In genomic region chr17:40323317-40323716, GRCh38 we compare ENCODE assay signal across 8 cellular contexts. TPM values are rescaled to one million over a fixed set of nuclear protein-coding genes. Genes with fewer than 3 reads are reported as not detected.
DNase-seq lines count a peak whose midpoint lies in the region; ATAC-seq and TF ChIP-seq lines count a peak whose summit lies in the region.

No MANE protein-coding gene starts in this region.

- H2AFZ ChIP-seq in PC-3 (ENCODE audit: low read length), result no peak overlapping the region

- TF ChIP-seq CTCF in Calu3 (IDR thresholded peaks at IDR 0.05; ENCODE audit: unreplicated experiment) (no peak), PC-3 (conservative IDR thresholded peaks at IDR 0.05; ENCODE audit: low read depth, low read length) (no peak), progenitor cell of endocrine pancreas (IDR thresholded peaks at IDR 0.05; ENCODE audit: unreplicated experiment) (no peak)

- H3K4me3 ChIP-seq in PC-3 (ENCODE audit: low read length), result peak overlapping the region; percentile 2; the same call in 1 of the 2 replicates

- peak overlapping the region; percentile 33 for H3K4me3 Mint-ChIP-seq in Calu3 (ENCODE audit: low read depth, unreplicated experiment)
- peak overlapping the region; percentile 84 to 86 for H3K4me3 Mint-ChIP-seq in effector memory CD8-positive, alpha-beta T cell
- no peak overlapping the region for H3K4me3 Mint-ChIP-seq in progenitor cell of endocrine pancreas (ENCODE audit: low read depth)

- H3K79me2 ChIP-seq in PC-3 (ENCODE audit: low read length), result peaks cover 98% of the 10 kb centered on the region

- peak overlapping the region; percentile 77 for H3K4me2 ChIP-seq in PC-3 (ENCODE audit: low read length)

- H3K27me3 ChIP-seq in PC-3 (ENCODE audit: low read length), result no peaks in the 10 kb centered on the region

- no peaks in the 10 kb centered on the region for H3K9me3 ChIP-seq in PC-3 (ENCODE audit: low read length)

- POLR2A ChIA-PET in PC-3 (lab: Charles Lee; ENCODE audit: unreplicated experiment), result no interaction called here

- peak overlapping the region; percentile 86 for H3K27ac Mint-ChIP-seq in Calu3 (ENCODE audit: unreplicated experiment)
- H3K27ac Mint-ChIP-seq in effector memory CD8-positive, alpha-beta T cell, result peak overlapping the region; percentile 98 to 99
- peak overlapping the region; percentile 29 for H3K27ac Mint-ChIP-seq in progenitor cell of endocrine pancreas

- peak overlapping the region; percentile 62 for H3K9ac ChIP-seq in PC-3 (ENCODE audit: low read length)

- no peaks in the 10 kb centered on the region for H3K36me3 ChIP-seq in PC-3 (ENCODE audit: low read depth, low read length)

- intact Hi-C loops in Calu3 (cut with micrococcal nuclease; ENCODE audit: unreplicated experiment), result no loop called here
- intact Hi-C loops in PC-3 (cut with micrococcal nuclease), result no loop called here

- BruUV-seq in Calu3 (replicated peaks; lab: Mats Ljungman, UMichigan) (no TSS peak), PC-3 (replicated peaks; lab: Mats Ljungman, UMichigan) (no TSS peak)

- H3K9me3 Mint-ChIP-seq in Calu3 (ENCODE audit: low read depth, unreplicated experiment), result no peaks in the 10 kb centered on the region
- no peaks in the 10 kb centered on the region for H3K9me3 Mint-ChIP-seq in effector memory CD8-positive, alpha-beta T cell
- H3K9me3 Mint-ChIP-seq in progenitor cell of endocrine pancreas (ENCODE audit: low read depth), result no peaks in the 10 kb centered on the region

- CTCF ChIA-PET in Calu3 (lab: Charles Lee), result interaction anchor here (0.5 to 36.5 kb wide), 14 partner anchors 11 to 225 kb away, joined by 3 to 1520 read pairs (median 4); partner anchors contain the start of genes CASC3, GJD3, RARA and WIPF2
- CTCF ChIA-PET in PC-3 (lab: Charles Lee), result no interaction called here

- peaks cover 67% of the 10 kb centered on the region for H3K36me3 Mint-ChIP-seq in Calu3 (ENCODE audit: insufficient read depth, unreplicated experiment)
- H3K36me3 Mint-ChIP-seq in effector memory CD8-positive, alpha-beta T cell (ENCODE audit: insufficient read depth), result peaks cover 94% of the 10 kb centered on the region
- peaks cover 1% of the 10 kb centered on the region for H3K36me3 Mint-ChIP-seq in progenitor cell of endocrine pancreas (ENCODE audit: insufficient read depth)

- H3F3A ChIP-seq in PC-3 (ENCODE audit: low read length, unreplicated experiment), result no peaks in the 10 kb centered on the region

- peaks cover 42% of the 10 kb centered on the region for H3K4me1 ChIP-seq in PC-3 (ENCODE audit: insufficient read depth, low read length)

- no peak for ATAC-seq in PC-3
- no peak for ATAC-seq in effector memory CD8-positive, alpha-beta T cell (replicated peaks)

- no peaks in the 10 kb centered on the region for H3K9me2 ChIP-seq in PC-3 (replicated peaks; ENCODE audit: low read length)

- H3K27me3 Mint-ChIP-seq in Calu3 (ENCODE audit: unreplicated experiment) (no peaks in the 10 kb centered on the region), progenitor cell of endocrine pancreas (no peaks in the 10 kb centered on the region)
- H3K27me3 Mint-ChIP-seq in effector memory CD8-positive, alpha-beta T cell, result no peaks in the 10 kb centered on the region

- DNase-seq in Calu3 (no peak), PC-3 (no peak), progenitor cell of endocrine pancreas (ENCODE audit: low spot score, unreplicated experiment) (no peak), cortex of kidney (lab: John Stamatoyannopoulos, UW) (no peak), hepatic stellate cell (ENCODE audit: low spot score) (no peak), NCI-H1048 (lab: John Stamatoyannopoulos, UW) (no peak)
- no peak for DNase-seq in effector memory CD8-positive, alpha-beta T cell
- no peak for DNase-seq in activated CD8-positive, alpha-beta memory T cell treated with anti-CD3 and anti-CD28 coated beads, Interleukin-2, amount 50 U/mL, for 48 hours

- peak overlapping the region; percentile 84 for H3K27ac ChIP-seq in PC-3 (ENCODE audit: low read length)

- H4K20me1 ChIP-seq in PC-3 (ENCODE audit: low read length), result peaks cover 10% of the 10 kb centered on the region; the same call in 1 of the 2 replicates

- peaks cover 95% of the 10 kb centered on the region for H3K4me1 Mint-ChIP-seq in Calu3 (ENCODE audit: low read depth, unreplicated experiment)
- peaks cover 78 to 86% of the 10 kb centered on the region in 2 donors for H3K4me1 Mint-ChIP-seq in effector memory CD8-positive, alpha-beta T cell (ENCODE audit: low read depth in 2 of 2)
- peaks cover 46% of the 10 kb centered on the region for H3K4me1 Mint-ChIP-seq in progenitor cell of endocrine pancreas (ENCODE audit: low read depth)

RNA-seq across cellular contexts. Expression of gene RARA, which starts 14.3 kb away (rescaled TPM):
- total RNA-seq in Calu3 (2022), result 150 and 170 TPM in 2 replicates
- total RNA-seq in PC-3 (2014; rRNA removed), result 19.6 and 23.8 TPM in 2 replicates
- total RNA-seq in progenitor cell of endocrine pancreas, result 50.8 and 51.3 TPM in 2 replicates

RNA-seq across cellular contexts. Expression of gene CDC6, which starts 35.6 kb away (rescaled TPM):
- total RNA-seq in Calu3 (2022) (567 and 645 TPM in 2 replicates), PC-3 (2014; rRNA removed) (48.9 and 58.3 TPM in 2 replicates), progenitor cell of endocrine pancreas (35.7 and 38.5 TPM in 2 replicates)

RNA-seq across cellular contexts. Expression of gene GJD3, which starts 41.2 kb away (rescaled TPM):
- total RNA-seq in Calu3 (2022), result 0.44 and 0.71 TPM in 2 replicates
- total RNA-seq in PC-3 (2014; rRNA removed), result not detected in 2 replicates
- total RNA-seq in progenitor cell of endocrine pancreas, result not detected in 2 replicates

Comparison
In these comparisons a context has a peak if more than half of its experiments do, and no peak if none do; other contexts are left out.
1. H3K27ac Mint-ChIP-seq: peak in every context shown above with its lines; median percentile 98 in effector memory CD8-positive, alpha-beta T cell; 86 in Calu3; 29 in progenitor cell of endocrine pancreas.